ENCODE assay signal across 23 cellular contexts in genomic region chr9:13674926-13675637, GRCh38.
DNase-seq lines count a peak whose midpoint lies in the region; ATAC-seq and TF ChIP-seq lines count a peak whose summit lies in the region.
"Had no signal": no experiment of that assay in that cellular context is flagged by ENCODE, and none has a peak within 500 bp of the region (broad histone marks: within the 10 kb centered on the region; RNA-seq: fewer than 3 reads in every experiment).

No MANE protein-coding gene starts in this region.

- H3K27me3 Mint-ChIP-seq in GM23338 (ENCODE audit: insufficient read depth, low read depth, poor library complexity), result peaks cover 6% of the 10 kb centered on the region
- H3K27me3 Mint-ChIP-seq: B cell had no signal

- H3K27ac ChIP-seq in GM23338 (ENCODE audit: low read depth), result no peak overlapping the region
- H3K27ac ChIP-seq: C4-2B, SJCRH30 had no signal

- H3K4me2 ChIP-seq in GM23338, result no peak overlapping the region

- no peak overlapping the region for H3K4me3 Mint-ChIP-seq in GM23338
- H3K4me3 Mint-ChIP-seq: B cell; CD8-positive, alpha-beta T cell had no signal

- peaks cover 4% of the 10 kb centered on the region; the same call in 1 of the 2 replicates for H3K9me2 ChIP-seq in GM23338 (ENCODE audit: insufficient read depth)

- peak overlapping the region; percentile 70; the same call in 1 of the 2 replicates for H2AFZ ChIP-seq in GM23338

- H3F3A ChIP-seq in GM23338 (replicated peaks; ENCODE audit: low read depth), result no peaks in the 10 kb centered on the region

- no peak overlapping the region for H3K27ac Mint-ChIP-seq in GM23338
- H3K27ac Mint-ChIP-seq: B cell; CD8-positive, alpha-beta T cell had no signal

- no peaks in the 10 kb centered on the region for H3K4me1 ChIP-seq in GM23338 (ENCODE audit: insufficient read depth)
- H3K4me1 ChIP-seq: Caco-2, SJCRH30 had no signal

- H3K4me3 ChIP-seq in GM23338, result no peak overlapping the region
- H3K4me3 ChIP-seq: SJCRH30 had no signal

- no peak for DNase-seq in GM23338 (ENCODE audit: low spot score)
- peak; percentile 66 for DNase-seq in HT1080 (ENCODE audit: low read depth)
- DNase-seq in left ventricle myocardium superior, result no peak
- DNase-seq in mesenteric fat pad (ENCODE audit: low spot score), result no peak
- DNase-seq: Caco-2; CD8-positive, alpha-beta T cell; DMS79; GF-D8; HCEC 1CT; IMR-90; KG1; MM.1S; NCI-H1694; NCI-H2029 treated with DMSO at 0.1 percent for 48 hours; NCI-H446 treated with DMSO at 0.1 percent for 48 hours; NCI-H526 treated with DMSO at 0.1 percent for 48 hours; SJCRH30 had no signal

- no peaks in the 10 kb centered on the region for H3K9me3 Mint-ChIP-seq in GM23338

- no peaks in the 10 kb centered on the region for H3K36me3 ChIP-seq in GM23338 (ENCODE audit: insufficient read depth)
- H3K36me3 ChIP-seq: SJCRH30 had no signal

- no peak for ATAC-seq in GM23338
- ATAC-seq in SK-N-SH treated with all-trans-retinoic acid at 6 μM for 48 hours, result no peak
- ATAC-seq in left ventricle myocardium superior, result peak; percentile 75
- ATAC-seq in GM18909 (IDR thresholded peaks at IDR 0.05; ENCODE audit: poor library complexity, unreplicated experiment), result no peak
- no peak for ATAC-seq in HG03196 (IDR thresholded peaks at IDR 0.05; ENCODE audit: unreplicated experiment)
- ATAC-seq: CD8-positive, alpha-beta T cell; Panc1 had no signal

- no peaks in the 10 kb centered on the region for H3K27me3 ChIP-seq in GM23338 (ENCODE audit: insufficient read depth)
- H3K27me3 ChIP-seq: SJCRH30 had no signal

- intact Hi-C loops in left ventricle myocardium superior (cut with micrococcal nuclease), result no loop called here

- no peaks in the 10 kb centered on the region for H3K36me3 Mint-ChIP-seq in GM23338 (ENCODE audit: low read depth)
- H3K36me3 Mint-ChIP-seq: CD8-positive, alpha-beta T cell had no signal

- TF ChIP-seq CTCF in GM23338 (conservative IDR thresholded peaks at IDR 0.05; ENCODE audit: low read depth in 2 of 2), result no peak

- peaks cover 13% of the 10 kb centered on the region for H3K4me1 Mint-ChIP-seq in GM23338
- H3K4me1 Mint-ChIP-seq: B cell had no signal

- H3K79me2 ChIP-seq in GM23338 (replicated peaks; ENCODE audit: insufficient read depth), result no peaks in the 10 kb centered on the region

- H4K20me1 ChIP-seq in GM23338 (replicated peaks; ENCODE audit: insufficient read depth), result no peaks in the 10 kb centered on the region

TF ChIP-seq in GM23338, 12 proteins besides CTCF, POLR2A, EP300 and RAD21:
- no peak for TF ChIP-seq EZH2 (IDR thresholded peaks at IDR 0.05; ENCODE audit: low read depth, unreplicated experiment)
- TF ChIP-seq ZNF331 (CRISPR knock-in tag; IDR thresholded peaks at IDR 0.05; ENCODE audit: low read depth), result no peak
- no peak for TF ChIP-seq NANOG (IDR thresholded peaks at IDR 0.05; ENCODE audit: borderline replicate concordance)
- no peak for TF ChIP-seq REST (IDR thresholded peaks at IDR 0.05; ENCODE audit: unreplicated experiment)
- TF ChIP-seq ETS1 (IDR thresholded peaks at IDR 0.05), result no peak
- TF ChIP-seq ZNF114 (CRISPR knock-in tag; IDR thresholded peaks at IDR 0.05), result no peak
- TF ChIP-seq EZH2phosphoT487 (IDR thresholded peaks at IDR 0.05; ENCODE audit: unreplicated experiment), result no peak
- TF ChIP-seq STAT1 (IDR thresholded peaks at IDR 0.05; ENCODE audit: unreplicated experiment), result no peak

TF ChIP-seq in SK-N-SH treated with all-trans-retinoic acid at 6 μM for 48 hours, 23 proteins besides CTCF, POLR2A, EP300 and RAD21:
- TF ChIP-seq PPARA (CRISPR knock-in tag; IDR thresholded peaks at IDR 0.05; ENCODE audit: borderline replicate concordance), result no peak
- no peak for TF ChIP-seq SNAI2 (CRISPR knock-in tag; IDR thresholded peaks at IDR 0.05)
- peak; percentile 68 for TF ChIP-seq ISL1 (CRISPR knock-in tag; IDR thresholded peaks at IDR 0.05)
